In the genomic region with DNA sequence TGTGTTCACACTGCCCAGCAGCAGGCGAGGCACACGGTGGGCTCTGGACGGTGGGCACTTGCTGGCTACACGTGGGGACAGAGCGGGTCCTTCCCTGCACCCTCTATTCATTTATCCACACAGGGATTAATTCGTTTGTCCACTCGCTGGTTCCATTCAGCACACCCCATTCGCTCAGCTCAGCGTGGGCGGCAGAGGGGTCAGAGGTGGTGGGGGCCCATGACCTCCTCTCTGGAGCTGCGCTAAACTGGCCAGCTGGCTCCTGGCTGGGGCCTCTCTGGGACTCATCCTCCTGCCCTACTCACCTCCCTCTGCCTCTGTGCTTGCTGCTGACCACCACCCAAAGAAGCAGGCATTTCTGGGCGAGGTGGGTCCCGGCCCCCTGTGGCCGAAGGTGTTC, we compare ENCODE assay signal across 1 cellular context.
TF ChIP-seq lines count a peak whose summit lies in the region.

No MANE protein-coding gene starts in this region.

TF ChIP-seq in K562, 482 proteins besides CTCF, POLR2A, EP300 and RAD21:
- TF ChIP-seq, protein P1, sequence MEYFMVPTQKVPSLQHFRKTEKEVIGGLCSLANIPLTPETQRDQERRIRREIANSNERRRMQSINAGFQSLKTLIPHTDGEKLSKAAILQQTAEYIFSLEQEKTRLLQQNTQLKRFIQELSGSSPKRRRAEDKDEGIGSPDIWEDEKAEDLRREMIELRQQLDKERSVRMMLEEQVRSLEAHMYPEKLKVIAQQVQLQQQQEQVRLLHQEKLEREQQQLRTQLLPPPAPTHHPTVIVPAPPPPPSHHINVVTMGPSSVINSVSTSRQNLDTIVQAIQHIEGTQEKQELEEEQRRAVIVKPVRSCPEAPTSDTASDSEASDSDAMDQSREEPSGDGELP (CRISPR knock-in tag; IDR thresholded peaks at IDR 0.05; ENCODE audit: borderline replicate concordance): peak; percentile 32; the same call in 1 of the 2 replicates
- TF ChIP-seq YY1 (IDR thresholded peaks at IDR 0.05; ENCODE audit: borderline replicate concordance in 1 of 3, control insufficient read depth in 1 of 3, extremely low read depth in 1 of 3, insufficient read depth in 3 of 3, insufficient read length in 1 of 3, insufficient replicate concordance in 2 of 3, low read depth in 1 of 3, low read length in 2 of 3) (no peak), EGR1 (conservative IDR thresholded peaks at IDR 0.05) (peak; percentile 87)
TF ChIP-seq in K562: peak in this region for 2.
